In genomic region chr19:55526216-55527196, GRCh38 we compare ENCODE assay signal across 1 cellular context.
TF ChIP-seq lines count a peak whose summit lies in the region.

No MANE protein-coding gene starts in this region.

TF ChIP-seq in HepG2, 621 proteins besides CTCF, POLR2A, EP300 and RAD21 (continued from another document and continues in another):
- TF ChIP-seq AHDC1 (CRISPR knock-in tag; IDR thresholded peaks at IDR 0.05; ENCODE audit: borderline replicate concordance) (no peak), EEA1 (CRISPR knock-in tag; IDR thresholded peaks at IDR 0.05; ENCODE audit: borderline replicate concordance) (no peak), SMC3 (IDR thresholded peaks at IDR 0.05; ENCODE audit: low read length) (no peak), SP5 (CRISPR knock-in tag; IDR thresholded peaks at IDR 0.05; ENCODE audit: borderline replicate concordance, low read depth) (0 out of 2 replicates have a peak, but pooled peaks have one; percentile 37), HNRNPLL (IDR thresholded peaks at IDR 0.05; ENCODE audit: low read depth, low read length, poor library complexity, severe bottlenecking) (peak; percentile 24), CBFB (CRISPR knock-in tag; IDR thresholded peaks at IDR 0.05) (peak; percentile 21; the same call in 1 of the 2 replicates), ZMYM4 (CRISPR knock-in tag; IDR thresholded peaks at IDR 0.05) (no peak), RNF2 (conservative IDR thresholded peaks at IDR 0.05; ENCODE audit: low read depth) (no peak; the same call in 1 of the 2 replicates), NR2F1 (CRISPR knock-in tag; IDR thresholded peaks at IDR 0.05) (no peak), ZNF703 (CRISPR knock-in tag; IDR thresholded peaks at IDR 0.05; ENCODE audit: borderline replicate concordance) (no peak), RFX5 (IDR thresholded peaks at IDR 0.05; ENCODE audit: low read depth, low read length) (no peak), ADNP (CRISPR knock-in tag; IDR thresholded peaks at IDR 0.05) (no peak), KDM1A (CRISPR knock-in tag; IDR thresholded peaks at IDR 0.05) (no peak), KDM3A (CRISPR knock-in tag; IDR thresholded peaks at IDR 0.05; ENCODE audit: low read depth) (no peak), ZNF549 (CRISPR knock-in tag; IDR thresholded peaks at IDR 0.05) (no peak), ZNF275 (CRISPR knock-in tag; IDR thresholded peaks at IDR 0.05; ENCODE audit: borderline replicate concordance) (no peak), ZNF800 (CRISPR knock-in tag; IDR thresholded peaks at IDR 0.05) (no peak), ATF6 (CRISPR knock-in tag; conservative IDR thresholded peaks at IDR 0.05) (no peak), PITX1 (CRISPR knock-in tag; IDR thresholded peaks at IDR 0.05) (no peak), TEAD3 (CRISPR knock-in tag; optimal IDR thresholded peaks at IDR 0.05; ENCODE audit: borderline replicate concordance) (no peak), RFXANK (CRISPR knock-in tag; IDR thresholded peaks at IDR 0.05) (no peak), ERF (CRISPR knock-in tag; IDR thresholded peaks at IDR 0.05) (no peak), RNF219 (CRISPR knock-in tag; IDR thresholded peaks at IDR 0.05) (no peak), KLF12 (CRISPR knock-in tag; IDR thresholded peaks at IDR 0.05; ENCODE audit: borderline replicate concordance) (no peak), ZNF660 (CRISPR knock-in tag; IDR thresholded peaks at IDR 0.05; ENCODE audit: borderline replicate concordance, low read depth) (no peak)
- TF ChIP-seq, protein P1, sequence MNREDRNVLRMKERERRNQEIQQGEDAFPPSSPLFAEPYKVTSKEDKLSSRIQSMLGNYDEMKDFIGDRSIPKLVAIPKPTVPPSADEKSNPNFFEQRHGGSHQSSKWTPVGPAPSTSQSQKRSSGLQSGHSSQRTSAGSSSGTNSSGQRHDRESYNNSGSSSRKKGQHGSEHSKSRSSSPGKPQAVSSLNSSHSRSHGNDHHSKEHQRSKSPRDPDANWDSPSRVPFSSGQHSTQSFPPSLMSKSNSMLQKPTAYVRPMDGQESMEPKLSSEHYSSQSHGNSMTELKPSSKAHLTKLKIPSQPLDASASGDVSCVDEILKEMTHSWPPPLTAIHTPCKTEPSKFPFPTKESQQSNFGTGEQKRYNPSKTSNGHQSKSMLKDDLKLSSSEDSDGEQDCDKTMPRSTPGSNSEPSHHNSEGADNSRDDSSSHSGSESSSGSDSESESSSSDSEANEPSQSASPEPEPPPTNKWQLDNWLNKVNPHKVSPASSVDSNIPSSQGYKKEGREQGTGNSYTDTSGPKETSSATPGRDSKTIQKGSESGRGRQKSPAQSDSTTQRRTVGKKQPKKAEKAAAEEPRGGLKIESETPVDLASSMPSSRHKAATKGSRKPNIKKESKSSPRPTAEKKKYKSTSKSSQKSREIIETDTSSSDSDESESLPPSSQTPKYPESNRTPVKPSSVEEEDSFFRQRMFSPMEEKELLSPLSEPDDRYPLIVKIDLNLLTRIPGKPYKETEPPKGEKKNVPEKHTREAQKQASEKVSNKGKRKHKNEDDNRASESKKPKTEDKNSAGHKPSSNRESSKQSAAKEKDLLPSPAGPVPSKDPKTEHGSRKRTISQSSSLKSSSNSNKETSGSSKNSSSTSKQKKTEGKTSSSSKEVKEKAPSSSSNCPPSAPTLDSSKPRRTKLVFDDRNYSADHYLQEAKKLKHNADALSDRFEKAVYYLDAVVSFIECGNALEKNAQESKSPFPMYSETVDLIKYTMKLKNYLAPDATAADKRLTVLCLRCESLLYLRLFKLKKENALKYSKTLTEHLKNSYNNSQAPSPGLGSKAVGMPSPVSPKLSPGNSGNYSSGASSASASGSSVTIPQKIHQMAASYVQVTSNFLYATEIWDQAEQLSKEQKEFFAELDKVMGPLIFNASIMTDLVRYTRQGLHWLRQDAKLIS (CRISPR knock-in tag; IDR thresholded peaks at IDR 0.05): no peak
- TF ChIP-seq, protein P2, sequence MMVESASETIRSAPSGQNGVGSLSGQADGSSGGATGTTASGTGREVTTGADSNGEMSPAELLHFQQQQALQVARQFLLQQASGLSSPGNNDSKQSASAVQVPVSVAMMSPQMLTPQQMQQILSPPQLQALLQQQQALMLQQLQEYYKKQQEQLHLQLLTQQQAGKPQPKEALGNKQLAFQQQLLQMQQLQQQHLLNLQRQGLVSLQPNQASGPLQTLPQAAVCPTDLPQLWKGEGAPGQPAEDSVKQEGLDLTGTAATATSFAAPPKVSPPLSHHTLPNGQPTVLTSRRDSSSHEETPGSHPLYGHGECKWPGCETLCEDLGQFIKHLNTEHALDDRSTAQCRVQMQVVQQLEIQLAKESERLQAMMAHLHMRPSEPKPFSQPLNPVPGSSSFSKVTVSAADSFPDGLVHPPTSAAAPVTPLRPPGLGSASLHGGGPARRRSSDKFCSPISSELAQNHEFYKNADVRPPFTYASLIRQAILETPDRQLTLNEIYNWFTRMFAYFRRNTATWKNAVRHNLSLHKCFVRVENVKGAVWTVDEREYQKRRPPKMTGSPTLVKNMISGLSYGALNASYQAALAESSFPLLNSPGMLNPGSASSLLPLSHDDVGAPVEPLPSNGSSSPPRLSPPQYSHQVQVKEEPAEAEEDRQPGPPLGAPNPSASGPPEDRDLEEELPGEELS (CRISPR knock-in tag; IDR thresholded peaks at IDR 0.05): 0 out of 2 replicates have a peak, but pooled peaks have one; percentile 13
- TF ChIP-seq, protein P3, sequence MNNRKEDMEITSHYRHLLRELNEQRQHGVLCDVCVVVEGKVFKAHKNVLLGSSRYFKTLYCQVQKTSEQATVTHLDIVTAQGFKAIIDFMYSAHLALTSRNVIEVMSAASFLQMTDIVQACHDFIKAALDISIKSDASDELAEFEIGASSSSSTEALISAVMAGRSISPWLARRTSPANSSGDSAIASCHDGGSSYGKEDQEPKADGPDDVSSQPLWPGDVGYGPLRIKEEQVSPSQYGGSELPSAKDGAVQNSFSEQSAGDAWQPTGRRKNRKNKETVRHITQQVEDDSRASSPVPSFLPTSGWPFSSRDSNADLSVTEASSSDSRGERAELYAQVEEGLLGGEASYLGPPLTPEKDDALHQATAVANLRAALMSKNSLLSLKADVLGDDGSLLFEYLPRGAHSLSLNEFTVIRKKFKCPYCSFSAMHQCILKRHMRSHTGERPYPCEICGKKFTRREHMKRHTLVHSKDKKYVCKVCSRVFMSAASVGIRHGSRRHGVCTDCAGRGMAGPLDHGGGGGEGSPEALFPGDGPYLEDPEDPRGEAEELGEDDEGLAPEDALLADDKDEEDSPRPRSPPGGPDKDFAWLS (CRISPR knock-in tag; IDR thresholded peaks at IDR 0.05; ENCODE audit: borderline replicate concordance): no peak
- TF ChIP-seq, protein P4, sequence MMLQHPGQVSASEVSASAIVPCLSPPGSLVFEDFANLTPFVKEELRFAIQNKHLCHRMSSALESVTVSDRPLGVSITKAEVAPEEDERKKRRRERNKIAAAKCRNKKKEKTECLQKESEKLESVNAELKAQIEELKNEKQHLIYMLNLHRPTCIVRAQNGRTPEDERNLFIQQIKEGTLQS (CRISPR knock-in tag; IDR thresholded peaks at IDR 0.05): no peak
